Comparison of ENCODE assay signal across 22 cellular contexts in the genomic region with DNA sequence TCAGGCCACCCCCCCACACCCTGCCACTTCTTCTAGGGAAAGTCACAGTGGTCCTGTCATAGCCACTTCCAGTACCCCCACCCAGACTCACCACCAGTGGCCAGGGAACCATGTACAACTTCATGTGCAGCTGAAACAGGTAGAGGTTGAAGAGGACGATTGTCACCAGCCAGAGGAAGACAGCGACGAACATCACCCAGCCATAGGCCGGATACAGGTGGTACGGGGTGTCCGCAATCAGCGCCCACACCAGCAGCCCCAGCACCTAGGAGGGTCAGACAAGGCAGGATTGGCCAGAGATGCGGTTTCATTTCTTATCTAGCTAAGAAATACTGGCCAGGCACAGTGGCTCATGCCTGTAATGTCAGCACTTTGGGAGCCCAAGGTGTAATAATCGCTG. TPM values are rescaled to one million over a fixed set of nuclear protein-coding genes. Genes with fewer than 3 reads are reported as not detected.
A peak's percentile ranks its signal among the peaks of the same experiment; 100 is the strongest.
DNase-seq lines count a peak whose midpoint lies in the region; ATAC-seq and TF ChIP-seq lines count a peak whose summit lies in the region.
"Had no signal": no experiment of that assay in that cellular context is flagged by ENCODE, and none has a peak within 500 bp of the region (broad histone marks: within the 10 kb centered on the region; RNA-seq: fewer than 3 reads in every experiment).

No MANE protein-coding gene starts in this region.

- no peak for ATAC-seq in activated CD8-positive, alpha-beta T cell treated with anti-CD3 and anti-CD28 coated beads, Interleukin-2, amount 10 ng/mL, durations not matched to agents 7 days and 5 days
- ATAC-seq in activated CD8-positive, alpha-beta T cell treated with anti-CD3 and anti-CD28 coated beads for 36 hours, result no peak
- ATAC-seq in left lobe of liver, result no peak
- ATAC-seq in HG02852 (IDR thresholded peaks at IDR 0.05; ENCODE audit: unreplicated experiment), result no peak
- ATAC-seq: activated CD4-positive, CD25-positive, alpha-beta regulatory T cell treated with anti-CD3 and anti-CD28 coated beads, Interleukin-2, amount 50 U/mL, for 24 hours had no signal

- DNase-seq in activated CD8-positive, alpha-beta T cell treated with anti-CD3 and anti-CD28 coated beads, Interleukin-2, amount 10 ng/mL, durations not matched to agents 7 days and 5 days, result no peak
- no peak for DNase-seq in activated CD8-positive, alpha-beta T cell treated with anti-CD3 and anti-CD28 coated beads for 36 hours
- no peak for DNase-seq in caudate nucleus (lab: John Stamatoyannopoulos, UW)
- DNase-seq in left lobe of liver (ENCODE audit: low spot score), result peak; percentile 30
- peak; percentile 48 for DNase-seq in spleen
- no peak for DNase-seq in AG20443 (ENCODE audit: low spot score)
- DNase-seq in cerebellar nuclear complex (lab: John Stamatoyannopoulos, UW), result no peak
- DNase-seq: DMS79 treated with DMSO at 0.1 percent for 48 hours; foreskin fibroblast; immature natural killer cell; KG1; NCI-H146; NCI-H524; nucleus accumbens; retina; stimulated activated CD4-positive, alpha-beta T cell treated with anti-CD3 and anti-CD28 coated beads, Interleukin-12 subunit alpha, Interleukin-12 subunit beta, amount 100 ng/mL, for 4 hours had no signal

- peaks cover 0 to 32% (median 19%) of the 10 kb centered on the region in 6 donors for H3K4me1 ChIP-seq in spleen

- peaks cover 0 to 11% (median 7%) of the 10 kb centered on the region in 6 donors for H3K36me3 ChIP-seq in spleen

- no peaks in the 10 kb centered on the region for H3K9me3 ChIP-seq in spleen

- no peaks in the 10 kb centered on the region for H3K9me3 Mint-ChIP-seq in activated CD8-positive, alpha-beta T cell treated with anti-CD3 and anti-CD28 coated beads, Interleukin-2, amount 10 ng/mL, durations not matched to agents 7 days and 5 days (ENCODE audit: insufficient read depth)
- H3K9me3 Mint-ChIP-seq in activated CD8-positive, alpha-beta T cell treated with anti-CD3 and anti-CD28 coated beads for 36 hours, result no peaks in the 10 kb centered on the region
- H3K9me3 Mint-ChIP-seq: activated T-helper 2 cell treated with anti-CD3 and anti-CD28 coated beads, Interferon-gamma antibody, Interleukin-2, Interleukin-4, amounts not matched to agents 10 μg/mL and 5 μg/mL and 100 μg/mL, durations not matched to agents 14 hours and 24 hours and 36 hours; immature natural killer cell; stimulated activated naive CD8-positive, alpha-beta T cell treated with anti-CD3 and anti-CD28 coated beads, Interleukin-15, Interleukin-2, amounts not matched to agents 100 ng/mL and 50 ng/mL, for 24 hours; type B pancreatic cell had no signal

- peak overlapping the region; percentile 52 for H3K27ac Mint-ChIP-seq in activated CD8-positive, alpha-beta T cell treated with anti-CD3 and anti-CD28 coated beads, Interleukin-2, amount 10 ng/mL, durations not matched to agents 7 days and 5 days
- no peak overlapping the region for H3K27ac Mint-ChIP-seq in activated CD8-positive, alpha-beta T cell treated with anti-CD3 and anti-CD28 coated beads for 36 hours
- H3K27ac Mint-ChIP-seq: activated T-helper 2 cell treated with anti-CD3 and anti-CD28 coated beads, Interferon-gamma antibody, Interleukin-2, Interleukin-4, amounts not matched to agents 10 μg/mL and 5 μg/mL and 100 μg/mL, durations not matched to agents 14 hours and 24 hours and 36 hours; immature natural killer cell; stimulated activated naive CD8-positive, alpha-beta T cell treated with anti-CD3 and anti-CD28 coated beads, Interleukin-15, Interleukin-2, amounts not matched to agents 100 ng/mL and 50 ng/mL, for 24 hours; type B pancreatic cell had no signal

- TF ChIP-seq POLR2A in spleen (IDR thresholded peaks at IDR 0.05), result no peak

- POLR2A ChIA-PET in activated CD8-positive, alpha-beta T cell treated with anti-CD3 and anti-CD28 coated beads, Interleukin-2, amount 10 ng/mL, durations not matched to agents 7 days and 5 days (lab: Charles Lee), result no interaction called here
- POLR2A ChIA-PET in activated CD8-positive, alpha-beta T cell treated with anti-CD3 and anti-CD28 coated beads for 36 hours (lab: Charles Lee), result no interaction called here

- intact Hi-C loops in activated CD8-positive, alpha-beta T cell treated with anti-CD3 and anti-CD28 coated beads for 36 hours (cut with micrococcal nuclease), result no loop called here
- intact Hi-C loops in spleen (cut with DNase I; ENCODE audit: low total_unique reads), result no loop called here

- WGBS in spleen, 5 donors, result 91 to 95% (median 95%) methylated on average over 8 to 9 of the region's 9 CpGs

- peaks cover 40% of the 10 kb centered on the region for H3K4me1 Mint-ChIP-seq in activated CD8-positive, alpha-beta T cell treated with anti-CD3 and anti-CD28 coated beads, Interleukin-2, amount 10 ng/mL, durations not matched to agents 7 days and 5 days (ENCODE audit: low read depth)
- H3K4me1 Mint-ChIP-seq in activated CD8-positive, alpha-beta T cell treated with anti-CD3 and anti-CD28 coated beads for 36 hours (ENCODE audit: low read depth), result peaks cover 28% of the 10 kb centered on the region

- TF ChIP-seq CTCF in activated CD8-positive, alpha-beta T cell treated with anti-CD3 and anti-CD28 coated beads for 36 hours (IDR thresholded peaks at IDR 0.05), result no peak
- TF ChIP-seq CTCF in spleen (IDR thresholded peaks at IDR 0.05 in 8 of 11, conservative IDR thresholded peaks at IDR 0.05 in 3 of 11), result no peak

- H3K27ac ChIP-seq in caudate nucleus (ENCODE audit: low read depth, low read length) (peak overlapping the region; percentile 93), spleen (no peak overlapping the region)

- H3K27me3 ChIP-seq in spleen (replicated peaks in 1 of 7), result no peaks in the 10 kb centered on the region

- H3K27me3 Mint-ChIP-seq in activated CD8-positive, alpha-beta T cell treated with anti-CD3 and anti-CD28 coated beads, Interleukin-2, amount 10 ng/mL, durations not matched to agents 7 days and 5 days (ENCODE audit: low read depth), result no peaks in the 10 kb centered on the region
- no peaks in the 10 kb centered on the region for H3K27me3 Mint-ChIP-seq in activated CD8-positive, alpha-beta T cell treated with anti-CD3 and anti-CD28 coated beads for 36 hours
- H3K27me3 Mint-ChIP-seq: stimulated activated naive CD8-positive, alpha-beta T cell treated with anti-CD3 and anti-CD28 coated beads, Interleukin-15, Interleukin-2, amounts not matched to agents 100 ng/mL and 50 ng/mL, for 24 hours; type B pancreatic cell had no signal

- no peak overlapping the region for H3K4me3 Mint-ChIP-seq in activated CD8-positive, alpha-beta T cell treated with anti-CD3 and anti-CD28 coated beads, Interleukin-2, amount 10 ng/mL, durations not matched to agents 7 days and 5 days
- no peak overlapping the region for H3K4me3 Mint-ChIP-seq in activated CD8-positive, alpha-beta T cell treated with anti-CD3 and anti-CD28 coated beads for 36 hours
- H3K4me3 Mint-ChIP-seq: immature natural killer cell; stimulated activated naive CD8-positive, alpha-beta T cell treated with anti-CD3 and anti-CD28 coated beads, Interleukin-15, Interleukin-2, amounts not matched to agents 100 ng/mL and 50 ng/mL, for 24 hours; type B pancreatic cell had no signal

- no peak overlapping the region for H3K4me3 ChIP-seq in spleen

- CTCF ChIA-PET in activated CD8-positive, alpha-beta T cell treated with anti-CD3 and anti-CD28 coated beads, Interleukin-2, amount 10 ng/mL, durations not matched to agents 7 days and 5 days (lab: Charles Lee), result interaction anchor here (1.5 kb wide), 1 partner anchor 258 kb away, joined by 3 read pairs; no protein-coding TSS in a partner anchor
- CTCF ChIA-PET in activated CD8-positive, alpha-beta T cell treated with anti-CD3 and anti-CD28 coated beads for 36 hours (lab: Charles Lee), result interaction anchor here (0.6 to 1.5 kb wide), 3 partner anchors 19 to 156 kb away, joined by 3 to 4 read pairs (median 3); no protein-coding TSS in a partner anchor

- no peaks in the 10 kb centered on the region for H3K36me3 Mint-ChIP-seq in activated CD8-positive, alpha-beta T cell treated with anti-CD3 and anti-CD28 coated beads, Interleukin-2, amount 10 ng/mL, durations not matched to agents 7 days and 5 days (ENCODE audit: low read depth)
- H3K36me3 Mint-ChIP-seq in activated CD8-positive, alpha-beta T cell treated with anti-CD3 and anti-CD28 coated beads for 36 hours (ENCODE audit: low read depth), result no peaks in the 10 kb centered on the region
- H3K36me3 Mint-ChIP-seq: immature natural killer cell, type B pancreatic cell had no signal

RNA-seq across cellular contexts. Expression of a gene that starts 16.7 kb away (rescaled TPM):
- 10 to 100 TPM; 33.3 to 36.9 TPM for total RNA-seq in activated CD8-positive, alpha-beta T cell treated with anti-CD3 and anti-CD28 coated beads, Interleukin-2, amount 10 ng/mL, durations not matched to agents 7 days and 5 days
- total RNA-seq in activated CD8-positive, alpha-beta T cell treated with anti-CD3 and anti-CD28 coated beads for 36 hours, result 10 to 100 TPM in 1 of 2 experiments, 1 to 10 TPM in 1; 9.4 to 11.0 TPM
- total RNA-seq in left lobe of liver (17.1 TPM), spleen (10 to 100 TPM; 38.0 to 84.6 (median 62.4) TPM)
- 10 to 100 TPM; 30.1 to 65.1 (median 35.7) TPM for polyA plus RNA-seq in spleen

RNA-seq across cellular contexts. Expression of a gene that starts 22.7 kb away (rescaled TPM):
- under 1 TPM; 0.18 to 0.37 TPM for total RNA-seq in activated CD8-positive, alpha-beta T cell treated with anti-CD3 and anti-CD28 coated beads, Interleukin-2, amount 10 ng/mL, durations not matched to agents 7 days and 5 days
- under 1 TPM; 0.51 to 0.65 TPM for total RNA-seq in activated CD8-positive, alpha-beta T cell treated with anti-CD3 and anti-CD28 coated beads for 36 hours
- total RNA-seq in left lobe of liver (7.5 TPM), spleen (10 to 100 TPM in 6 of 7 donors, 1 to 10 TPM in 1; 9.6 to 53.1 (median 29.1) TPM)
- 10 to 100 TPM in 1 of 3 donors, 1 to 10 TPM in 2; 4.7 to 19.1 (median 7.0) TPM for polyA plus RNA-seq in spleen
- total RNA-seq: A172 had no signal

Comparison
In these comparisons a context has a peak if more than half of its experiments do, and no peak if none do; other contexts are left out.
1. DNase-seq: peak in left lobe of liver (single experiment) and spleen (single experiment); none in activated CD8-positive, alpha-beta T cell treated with anti-CD3 and anti-CD28 coated beads, Interleukin-2, amount 10 ng/mL, durations not matched to agents 7 days and 5 days (single experiment), activated CD8-positive, alpha-beta T cell treated with anti-CD3 and anti-CD28 coated beads for 36 hours (single experiment), caudate nucleus (0 of 61), AG20443 (single experiment) and cerebellar nuclear complex (0 of 2).